Comparison of ENCODE assay signal across 8 cellular contexts in the genomic region with DNA sequence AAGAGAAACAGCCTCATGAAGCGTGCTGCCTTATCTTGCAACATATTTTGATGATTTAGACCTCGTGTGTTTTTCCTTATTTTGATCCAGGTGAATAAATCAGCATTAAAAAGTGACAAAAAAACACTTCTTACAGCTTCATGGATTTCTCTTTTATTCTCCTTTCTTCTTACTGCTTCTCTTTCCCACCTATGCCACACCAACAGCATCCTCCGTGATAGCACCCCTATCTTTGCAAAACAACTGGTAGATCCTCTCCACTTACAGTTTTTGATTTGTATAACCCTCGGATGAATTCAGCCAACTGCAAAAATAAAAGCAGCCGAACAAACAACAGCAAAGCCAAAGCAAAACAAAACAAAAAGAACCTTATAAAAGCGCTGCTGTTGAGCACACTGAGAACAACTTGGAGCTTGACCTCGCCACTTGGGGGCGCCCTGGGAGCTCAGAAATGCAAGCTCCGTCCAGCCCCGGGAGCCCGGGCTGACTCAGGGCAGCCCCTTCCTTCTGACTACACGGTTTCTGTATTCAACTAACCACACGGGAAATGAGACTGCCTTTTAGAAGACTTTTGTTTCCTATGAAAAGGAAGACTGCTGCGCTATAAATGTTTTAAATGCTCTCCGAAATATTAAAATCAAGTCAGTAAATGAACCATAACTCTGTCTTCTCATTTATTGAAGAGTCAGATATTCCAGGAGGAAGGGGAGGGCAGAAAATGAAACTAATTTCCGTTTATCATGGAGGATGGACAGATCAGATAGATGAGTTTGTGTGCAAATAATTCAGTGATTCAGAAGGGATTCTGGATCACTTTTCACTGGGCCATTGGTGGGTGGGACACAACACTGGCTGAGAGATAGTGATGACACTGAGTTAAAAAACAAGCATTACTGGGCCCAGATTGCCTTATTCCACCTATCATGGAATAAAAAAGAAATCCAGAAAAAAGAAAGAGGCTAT.
DNase-seq lines count a peak whose midpoint lies in the region; ATAC-seq and TF ChIP-seq lines count a peak whose summit lies in the region.
"Not testable (repeated sequence)": the region's sequence is repeated elsewhere in the genome, so short reads cannot be mapped to it uniquely, and the experiment has no call there.

No MANE protein-coding gene starts in this region.

- not testable (repeated sequence) for H3K4me3 ChIP-seq in GM06990 (replicated peaks; ENCODE audit: low read depth, low read length)

- intact Hi-C loops in posterior vena cava (cut with DNase I): not testable (repeated sequence)

- H3K27me3 ChIP-seq in GM06990 (replicated peaks; ENCODE audit: control insufficient read depth, insufficient read depth, low read length): not testable (repeated sequence)

- H3K27me3 Mint-ChIP-seq in T-helper 2 cell treated with Interferon-gamma antibody and Interleukin-4, amounts not matched to agents 5 μg/mL and 100 μg/mL, for 36 hours (ENCODE audit: low read depth): peaks cover 22% of the 10 kb centered on the region
- H3K27me3 Mint-ChIP-seq in glutamatergic neuron (ENCODE audit: unreplicated experiment): not testable (repeated sequence)

- not testable (repeated sequence) for H3K9me3 Mint-ChIP-seq in T-helper 2 cell treated with Interferon-gamma antibody and Interleukin-4, amounts not matched to agents 5 μg/mL and 100 μg/mL, for 36 hours; glutamatergic neuron (ENCODE audit: unreplicated experiment)

- not testable (repeated sequence) for H3K4me3 Mint-ChIP-seq in T-helper 2 cell treated with Interferon-gamma antibody and Interleukin-4, amounts not matched to agents 5 μg/mL and 100 μg/mL, for 36 hours; glutamatergic neuron (ENCODE audit: unreplicated experiment)

- TF ChIP-seq CTCF in GM06990 (IDR thresholded peaks at IDR 0.05; ENCODE audit: insufficient read depth, low read length, poor library complexity, severe bottlenecking) (peak; percentile 19), glutamatergic neuron (IDR thresholded peaks at IDR 0.05; ENCODE audit: partially characterized antibody, unreplicated experiment) (peak; percentile 39)

- not testable (repeated sequence) for H3K36me3 Mint-ChIP-seq in T-helper 2 cell treated with Interferon-gamma antibody and Interleukin-4, amounts not matched to agents 5 μg/mL and 100 μg/mL, for 36 hours (ENCODE audit: low read depth); glutamatergic neuron (ENCODE audit: unreplicated experiment)

- not testable (repeated sequence) for H3K27ac Mint-ChIP-seq in T-helper 2 cell treated with Interferon-gamma antibody and Interleukin-4, amounts not matched to agents 5 μg/mL and 100 μg/mL, for 36 hours; glutamatergic neuron (ENCODE audit: unreplicated experiment)

- not testable (repeated sequence) for H3K36me3 ChIP-seq in GM06990 (ENCODE audit: control insufficient read depth, insufficient read depth, low read length)

- H3K4me1 Mint-ChIP-seq in T-helper 2 cell treated with Interferon-gamma antibody and Interleukin-4, amounts not matched to agents 5 μg/mL and 100 μg/mL, for 36 hours (ENCODE audit: low read depth); glutamatergic neuron (ENCODE audit: low read depth, unreplicated experiment): not testable (repeated sequence)

- not testable (repeated sequence) for DNase-seq in GM06990 (ENCODE audit: extremely low read depth, insufficient read length)
- DNase-seq in T-helper 2 cell treated with Interferon-gamma antibody and Interleukin-4, amounts not matched to agents 5 μg/mL and 100 μg/mL, for 36 hours (ENCODE audit: low spot score): peak; percentile 80
- peak; percentile 74 for DNase-seq in activated effector memory CD4-positive, alpha-beta T cell treated with Interleukin-2 at 50 U/mL for 16 hours
- DNase-seq in glutamatergic neuron (peak; percentile 88), posterior vena cava (ENCODE audit: low spot score) (peak; percentile 96)
- peak; percentile 69 to 73 for DNase-seq in stimulated activated CD8-positive, alpha-beta memory T cell treated with anti-CD3 and anti-CD28 coated beads, Interleukin-7, amount 100 ng/mL, for 4 hours (ENCODE audit: low read depth in 2 of 2)

- ATAC-seq in GM21367 (IDR thresholded peaks at IDR 0.05; ENCODE audit: unreplicated experiment) (peak; percentile 97), HG03097 (IDR thresholded peaks at IDR 0.05; ENCODE audit: low FRiP score, unreplicated experiment) (peak; percentile 94)
